In genomic region chr4:15436515-15436914, GRCh38 we compare ENCODE assay signal across 14 cellular contexts. TPM values are rescaled to one million over a fixed set of nuclear protein-coding genes. Genes with fewer than 3 reads are reported as not detected.
A peak's percentile ranks its signal among the peaks of the same experiment; 100 is the strongest.
DNase-seq lines count a peak whose midpoint lies in the region; ATAC-seq and TF ChIP-seq lines count a peak whose summit lies in the region.
"Had no signal": no experiment of that assay in that cellular context is flagged by ENCODE, and none has a peak within 500 bp of the region (broad histone marks: within the 10 kb centered on the region; RNA-seq: fewer than 3 reads in every experiment).

No MANE protein-coding gene starts in this region.

- H3K27ac ChIP-seq in SK-N-SH (ENCODE audit: low read depth in 2 of 2, low read length in 1 of 2) (peak overlapping the region in 1 of 2 experiments; percentile 89; a peak in 2 of 4 replicates), Karpas-422 (ENCODE audit: low read length) (no peak overlapping the region)
- H3K27ac ChIP-seq: breast epithelium had no signal

- H3K4me1 ChIP-seq in SK-N-SH (ENCODE audit: control insufficient read depth in 1 of 2, insufficient read depth in 2 of 2, low read depth in 1 of 2, low read length in 1 of 2) (peaks cover 8 to 19% of the 10 kb centered on the region in 2 experiments; a peak in 3 of 4 replicates), Karpas-422 (ENCODE audit: low read length) (no peaks in the 10 kb centered on the region)
- H3K4me1 ChIP-seq: breast epithelium had no signal

- H3K36me3 ChIP-seq in SK-N-SH (replicated peaks in 1 of 2; ENCODE audit: control insufficient read depth in 1 of 2, insufficient read depth in 2 of 2, low read length in 1 of 2) (no peaks in the 10 kb centered on the region), Karpas-422 (ENCODE audit: insufficient read depth, low read length) (no peaks in the 10 kb centered on the region)
- H3K36me3 ChIP-seq: breast epithelium had no signal

- H3F3A ChIP-seq in SK-N-SH (replicated peaks; ENCODE audit: insufficient read depth) = no peaks in the 10 kb centered on the region

- 2% methylated on average over 2 of the region's 2 CpGs for WGBS in SK-N-SH (ENCODE audit: low lambda C conversion rate)

- H3K9ac ChIP-seq in SK-N-SH (no peak overlapping the region), Karpas-422 (ENCODE audit: low read length) (no peak overlapping the region)

- no peak for TF ChIP-seq CTCF in SK-N-SH (IDR thresholded peaks at IDR 0.05)

- H3K4me2 ChIP-seq in SK-N-SH = peak overlapping the region; percentile 31; the same call in 1 of the 2 replicates
- no peak overlapping the region for H3K4me2 ChIP-seq in Karpas-422 (ENCODE audit: low read depth, low read length, poor library complexity, severe bottlenecking)

- POLR2A ChIA-PET in SK-N-SH (lab: Yijun Ruan, JAX) = no interaction called here

- ATAC-seq in GM19395 (IDR thresholded peaks at IDR 0.05; ENCODE audit: unreplicated experiment) = no peak
- ATAC-seq: natural killer cell treated with Interleukin-12 subunit alpha and Interleukin-12 subunit beta and Interleukin-15 and Interleukin-18, amount 100 ng/mL, for 72 hours had no signal

- H3K4me3 ChIP-seq in SK-N-SH (ENCODE audit: low read depth in 2 of 2, low read length in 1 of 2) = no peak overlapping the region
- no peak overlapping the region for H3K4me3 ChIP-seq in Karpas-422 (ENCODE audit: low read length)
- H3K4me3 ChIP-seq: breast epithelium had no signal

- CTCF ChIA-PET in SK-N-SH (lab: Yijun Ruan, JAX) = interaction anchor here (0.9 to 1.9 kb wide), 6 partner anchors 9 to 206 kb away, joined by 4 to 13 read pairs (median 4); partner anchors contain the start of gene C1QTNF7

- TF ChIP-seq RAD21 in SK-N-SH (IDR thresholded peaks at IDR 0.05; ENCODE audit: low read length) = no peak

- peak; percentile 42 to 61 for DNase-seq in Kasumi-1 (lab: John Stamatoyannopoulos, UW)
- peak; percentile 32 for DNase-seq in SK-N-SH
- DNase-seq in fibroblast of peridontal ligament (ENCODE audit: extremely low read depth) = peak; percentile 91
- peak; percentile 61 for DNase-seq in renal cortical epithelial cell (ENCODE audit: low read depth)
- DNase-seq in Karpas-422 = no peak
- DNase-seq in activated CD8-positive, alpha-beta memory T cell treated with anti-CD3 and anti-CD28 coated beads, Interleukin-2, amount 50 U/mL, for 4 hours = no peak
- no peak for DNase-seq in activated naive CD4-positive, alpha-beta T cell (lab: John Stamatoyannopoulos, UW)
- DNase-seq: CD4-positive, alpha-beta T cell; erythroblast; immature natural killer cell had no signal

- H3K9me2 ChIP-seq in SK-N-SH (no peaks in the 10 kb centered on the region), Karpas-422 (replicated peaks; ENCODE audit: insufficient read depth, low read length) (no peaks in the 10 kb centered on the region)

- no peaks in the 10 kb centered on the region for H4K20me1 ChIP-seq in SK-N-SH (ENCODE audit: insufficient read depth)
- H4K20me1 ChIP-seq in Karpas-422 (ENCODE audit: insufficient read depth, low read depth, low read length) = no peaks in the 10 kb centered on the region

- no peak overlapping the region for H2AFZ ChIP-seq in SK-N-SH (ENCODE audit: low read depth)
- H2AFZ ChIP-seq in Karpas-422 (ENCODE audit: low read length) = no peak overlapping the region

- H3K79me2 ChIP-seq in SK-N-SH (ENCODE audit: insufficient read depth) (no peaks in the 10 kb centered on the region), Karpas-422 (ENCODE audit: low read length) (no peaks in the 10 kb centered on the region)

- no peaks in the 10 kb centered on the region for H3K27me3 ChIP-seq in SK-N-SH (ENCODE audit: insufficient read depth)
- H3K27me3 ChIP-seq in Karpas-422 (ENCODE audit: low read length) = no peaks in the 10 kb centered on the region
- H3K27me3 ChIP-seq: breast epithelium had no signal

- H3K9me3 ChIP-seq in SK-N-SH = no peaks in the 10 kb centered on the region
- no peaks in the 10 kb centered on the region for H3K9me3 ChIP-seq in Karpas-422 (ENCODE audit: low read length)
- H3K9me3 ChIP-seq: breast epithelium had no signal

- TF ChIP-seq EP300 in SK-N-SH (IDR thresholded peaks at IDR 0.05; ENCODE audit: borderline replicate concordance in 1 of 2, low read depth in 1 of 2, low read length in 1 of 2) = 0 out of 4 replicates have a peak, but pooled peaks of 1 of the 2 experiments have one; percentile 4

TF ChIP-seq in SK-N-SH, 30 proteins besides CTCF, POLR2A, EP300 and RAD21:
- TF ChIP-seq USF1 (IDR thresholded peaks at IDR 0.05; ENCODE audit: borderline replicate concordance, low read depth) = no peak
- TF ChIP-seq POLR2AphosphoS5 (IDR thresholded peaks at IDR 0.05; ENCODE audit: low read depth, low read length) = no peak
- TF ChIP-seq TEAD4 (IDR thresholded peaks at IDR 0.05; ENCODE audit: borderline replicate concordance, insufficient read depth) = no peak
- no peak for TF ChIP-seq FOXJ3 (CRISPR knock-in tag; IDR thresholded peaks at IDR 0.05)
- no peak for TF ChIP-seq YY1 (IDR thresholded peaks at IDR 0.05; ENCODE audit: low read depth)
- no peak for TF ChIP-seq GABPA (IDR thresholded peaks at IDR 0.05; ENCODE audit: low read depth)
- no peak for TF ChIP-seq GATA2 (CRISPR knock-in tag; IDR thresholded peaks at IDR 0.05)
- peak; percentile 69 for TF ChIP-seq TCF12 (IDR thresholded peaks at IDR 0.05)
- TF ChIP-seq REST (IDR thresholded peaks at IDR 0.05; ENCODE audit: low read depth, low read length) = no peak
- TF ChIP-seq NFIC (IDR thresholded peaks at IDR 0.05; ENCODE audit: borderline replicate concordance) = peak; percentile 51
- TF ChIP-seq RXRA (IDR thresholded peaks at IDR 0.05; ENCODE audit: borderline replicate concordance, low read depth) = no peak
- TF ChIP-seq PBX3 (IDR thresholded peaks at IDR 0.05) = peak; percentile 70
- no peak for TF ChIP-seq ELF1 (IDR thresholded peaks at IDR 0.05)
- TF ChIP-seq FOXM1 (IDR thresholded peaks at IDR 0.05; ENCODE audit: low read depth) = no peak

RNA-seq across cellular contexts. Expression of gene C1QTNF7, which starts 8.7 kb away (rescaled TPM):
- polyA plus RNA-seq in SK-N-SH (2012; rRNA removed) = not detected in 2 replicates
- 0.01 and 0.07 TPM in 2 replicates for polyA plus RNA-seq in SK-N-SH (2012; cell fraction: cytosol; rRNA removed)
- not detected in 2 replicates for polyA plus RNA-seq in SK-N-SH (2012; cell fraction: nucleus; rRNA removed)
- total RNA-seq in renal cortical epithelial cell = not detected in 2 replicates
- not detected in 2 replicates for total RNA-seq in Karpas-422 (2014; rRNA removed; shearing (Covaris generic); ENCODE audit: low replicate concordance)
- total RNA-seq: CD4-positive, alpha-beta T cell; natural killer cell treated with Interleukin-12 subunit alpha and Interleukin-12 subunit beta and Interleukin-15 and Interleukin-18, amount 100 ng/mL, for 72 hours; OCI-LY7 had no signal
- polyA plus RNA-seq: immature natural killer cell had no signal

RNA-seq across cellular contexts. Expression of gene CC2D2A, which starts 33.2 kb away (rescaled TPM):
- polyA plus RNA-seq in SK-N-SH (2012; rRNA removed) = 17.8 and 23.4 TPM in 2 replicates
- polyA plus RNA-seq in SK-N-SH (2012; cell fraction: cytosol; rRNA removed) = 21.0 and 22.2 TPM in 2 replicates
- polyA plus RNA-seq in SK-N-SH (2012; cell fraction: nucleus; rRNA removed) = 28.6 and 29.9 TPM in 2 replicates
- total RNA-seq in renal cortical epithelial cell = 7.8 and 22.3 TPM in 2 replicates
- not detected in 2 replicates for total RNA-seq in Karpas-422 (2014; rRNA removed; shearing (Covaris generic); ENCODE audit: low replicate concordance)
- total RNA-seq: CD4-positive, alpha-beta T cell; natural killer cell treated with Interleukin-12 subunit alpha and Interleukin-12 subunit beta and Interleukin-15 and Interleukin-18, amount 100 ng/mL, for 72 hours; OCI-LY7 had no signal

Comparison
In these comparisons a context has a peak if more than half of its experiments do, and no peak if none do; other contexts are left out.
1. DNase-seq: peak in Kasumi-1 (2 of 2), SK-N-SH (single experiment), fibroblast of peridontal ligament (single experiment) and renal cortical epithelial cell (single experiment); none in Karpas-422 (single experiment), activated CD8-positive, alpha-beta memory T cell treated with anti-CD3 and anti-CD28 coated beads, Interleukin-2, amount 50 U/mL, for 4 hours (single experiment) and activated naive CD4-positive, alpha-beta T cell (0 of 4).